ENCODE assay signal across 11 cellular contexts in genomic region chr4:143188325-143189088, GRCh38. TPM values are rescaled to one million over a fixed set of nuclear protein-coding genes. Genes with fewer than 3 reads are reported as not detected.
DNase-seq lines count a peak whose midpoint lies in the region; ATAC-seq, FAIRE-seq and TF ChIP-seq lines count a peak whose summit lies in the region.
"Had no signal": no experiment of that assay in that cellular context is flagged by ENCODE, and none has a peak within 500 bp of the region (broad histone marks: within the 10 kb centered on the region; RNA-seq: fewer than 3 reads in every experiment).

No MANE protein-coding gene starts in this region.

- no peak for TF ChIP-seq CTCF in astrocyte (IDR thresholded peaks at IDR 0.05; ENCODE audit: insufficient read depth, low read depth, low read length)
- TF ChIP-seq CTCF in prostate gland (IDR thresholded peaks at IDR 0.05): no peak

- H3K27me3 ChIP-seq in astrocyte (ENCODE audit: insufficient read depth, low read length): no peaks in the 10 kb centered on the region
- H3K27me3 ChIP-seq in prostate gland (replicated peaks; ENCODE audit: insufficient read depth): no peaks in the 10 kb centered on the region
- H3K27me3 ChIP-seq: ovary had no signal

- peaks cover 49% of the 10 kb centered on the region for H3K4me1 Mint-ChIP-seq in stimulated activated naive CD8-positive, alpha-beta T cell treated with anti-CD3 and anti-CD28 coated beads, Interleukin-15, Interleukin-2, amounts not matched to agents 100 ng/mL and 50 ng/mL, for 24 hours (ENCODE audit: low read depth)
- H3K4me1 Mint-ChIP-seq in astrocyte (ENCODE audit: low read depth, unreplicated experiment): peaks cover 12% of the 10 kb centered on the region

- H3K27ac ChIP-seq in astrocyte (ENCODE audit: low read depth, low read length): peak overlapping the region; percentile 14
- no peak overlapping the region for H3K27ac ChIP-seq in prostate gland
- H3K27ac ChIP-seq: ovary had no signal

- H4K20me1 ChIP-seq in astrocyte (ENCODE audit: insufficient read depth, low read length): peaks cover 56% of the 10 kb centered on the region

- TF ChIP-seq POLR2A in prostate gland (IDR thresholded peaks at IDR 0.05): no peak

- peak overlapping the region; percentile 87 for H3K4me3 Mint-ChIP-seq in stimulated activated naive CD8-positive, alpha-beta T cell treated with anti-CD3 and anti-CD28 coated beads, Interleukin-15, Interleukin-2, amounts not matched to agents 100 ng/mL and 50 ng/mL, for 24 hours
- peak overlapping the region; percentile 93 for H3K4me3 Mint-ChIP-seq in astrocyte (ENCODE audit: unreplicated experiment)

- no peak overlapping the region for H2AFZ ChIP-seq in astrocyte (ENCODE audit: low read depth, low read length)

- H3K4me1 ChIP-seq in astrocyte (ENCODE audit: insufficient read depth, low read length) (peaks cover 7% of the 10 kb centered on the region), prostate gland (replicated peaks) (no peaks in the 10 kb centered on the region)

- no peak for ATAC-seq in stimulated activated naive CD8-positive, alpha-beta T cell treated with anti-CD3 and anti-CD28 coated beads, Interleukin-15, Interleukin-2, amounts not matched to agents 100 U/mL and 50 U/mL, for 24 hours
- ATAC-seq in GM21367 (IDR thresholded peaks at IDR 0.05; ENCODE audit: unreplicated experiment): no peak
- ATAC-seq: HCT116 had no signal

- H3K9ac ChIP-seq in astrocyte (ENCODE audit: low read length): peak overlapping the region; percentile 97

- H3K9me3 ChIP-seq in astrocyte (ENCODE audit: insufficient read depth, low read depth, low read length): no peaks in the 10 kb centered on the region
- H3K9me3 ChIP-seq in prostate gland: no peaks in the 10 kb centered on the region
- H3K9me3 ChIP-seq: ovary had no signal

- no peak for FAIRE-seq in astrocyte (lab: Jason Lieb, UNC)

- H3K36me3 ChIP-seq in astrocyte (ENCODE audit: insufficient read depth, low read length) (peaks cover 23% of the 10 kb centered on the region), prostate gland (no peaks in the 10 kb centered on the region)
- H3K36me3 ChIP-seq: ovary had no signal

- no peaks in the 10 kb centered on the region for H3K9me3 Mint-ChIP-seq in stimulated activated naive CD8-positive, alpha-beta T cell treated with anti-CD3 and anti-CD28 coated beads, Interleukin-15, Interleukin-2, amounts not matched to agents 100 ng/mL and 50 ng/mL, for 24 hours
- no peaks in the 10 kb centered on the region for H3K9me3 Mint-ChIP-seq in astrocyte (ENCODE audit: unreplicated experiment)

- DNase-seq in stimulated activated naive CD8-positive, alpha-beta T cell treated with anti-CD3 and anti-CD28 coated beads, Interleukin-15, Interleukin-2, amounts not matched to agents 100 U/mL and 50 U/mL, for 24 hours: no peak
- DNase-seq in astrocyte (ENCODE audit: low read depth) (no peak), lung microvascular endothelial cell (ENCODE audit: low read depth in 2 of 2) (peak; percentile 14 to 16), NCI-H2227 (lab: John Stamatoyannopoulos, UW; ENCODE audit: unreplicated experiment) (no peak), prostate gland (ENCODE audit: low spot score) (no peak)
- no peak for DNase-seq in activated CD4-positive, CD25-positive, alpha-beta regulatory T cell treated with anti-CD3 and anti-CD28 coated beads, Interleukin-2, amount 50 U/mL, for 72 hours
- DNase-seq: anterior cingulate cortex, ovary had no signal

- H3K4me3 ChIP-seq in astrocyte (ENCODE audit: insufficient read depth, low read depth, low read length): peak overlapping the region; percentile 80
- H3K4me3 ChIP-seq in prostate gland: no peak overlapping the region
- H3K4me3 ChIP-seq: ovary had no signal

- peak overlapping the region; percentile 91 for H3K4me2 ChIP-seq in astrocyte (ENCODE audit: low read length)

- 70% methylated on average over 2 of the region's 2 CpGs for WGBS in prostate gland

- peaks cover 61% of the 10 kb centered on the region for H3K36me3 Mint-ChIP-seq in stimulated activated naive CD8-positive, alpha-beta T cell treated with anti-CD3 and anti-CD28 coated beads, Interleukin-15, Interleukin-2, amounts not matched to agents 100 ng/mL and 50 ng/mL, for 24 hours (ENCODE audit: low read depth)
- H3K36me3 Mint-ChIP-seq in astrocyte (ENCODE audit: low read depth, unreplicated experiment): no peaks in the 10 kb centered on the region

- no peaks in the 10 kb centered on the region for H3K27me3 Mint-ChIP-seq in stimulated activated naive CD8-positive, alpha-beta T cell treated with anti-CD3 and anti-CD28 coated beads, Interleukin-15, Interleukin-2, amounts not matched to agents 100 ng/mL and 50 ng/mL, for 24 hours
- H3K27me3 Mint-ChIP-seq in astrocyte (ENCODE audit: low read depth, unreplicated experiment): no peaks in the 10 kb centered on the region

- H3K79me2 ChIP-seq in astrocyte (ENCODE audit: insufficient read depth, low read length): peaks cover 82% of the 10 kb centered on the region

- intact Hi-C loops in prostate gland (cut with DNase I): no loop called here

- H3K27ac Mint-ChIP-seq in stimulated activated naive CD8-positive, alpha-beta T cell treated with anti-CD3 and anti-CD28 coated beads, Interleukin-15, Interleukin-2, amounts not matched to agents 100 ng/mL and 50 ng/mL, for 24 hours: peak overlapping the region; percentile 62
- no peak overlapping the region for H3K27ac Mint-ChIP-seq in astrocyte (ENCODE audit: unreplicated experiment)

RNA-seq across cellular contexts. Expression of gene USP38, which starts 3.8 kb away (rescaled TPM):
- total RNA-seq in astrocyte (20.3 and 21.2 TPM in 2 replicates), lung microvascular endothelial cell (13.3 and 22.4 TPM in 2 replicates), prostate gland (10 to 100 TPM; 19.1 to 21.2 TPM)

Comparison
In these comparisons a context has a peak if more than half of its experiments do, and no peak if none do; other contexts are left out.
1. DNase-seq: peak in lung microvascular endothelial cell (2 of 2); none in stimulated activated naive CD8-positive, alpha-beta T cell treated with anti-CD3 and anti-CD28 coated beads, Interleukin-15, Interleukin-2, amounts not matched to agents 100 U/mL and 50 U/mL, for 24 hours (single experiment), astrocyte (single experiment), activated CD4-positive, CD25-positive, alpha-beta regulatory T cell treated with anti-CD3 and anti-CD28 coated beads, Interleukin-2, amount 50 U/mL, for 72 hours (single experiment), NCI-H2227 (single experiment) and prostate gland (single experiment).